In the genomic region with DNA sequence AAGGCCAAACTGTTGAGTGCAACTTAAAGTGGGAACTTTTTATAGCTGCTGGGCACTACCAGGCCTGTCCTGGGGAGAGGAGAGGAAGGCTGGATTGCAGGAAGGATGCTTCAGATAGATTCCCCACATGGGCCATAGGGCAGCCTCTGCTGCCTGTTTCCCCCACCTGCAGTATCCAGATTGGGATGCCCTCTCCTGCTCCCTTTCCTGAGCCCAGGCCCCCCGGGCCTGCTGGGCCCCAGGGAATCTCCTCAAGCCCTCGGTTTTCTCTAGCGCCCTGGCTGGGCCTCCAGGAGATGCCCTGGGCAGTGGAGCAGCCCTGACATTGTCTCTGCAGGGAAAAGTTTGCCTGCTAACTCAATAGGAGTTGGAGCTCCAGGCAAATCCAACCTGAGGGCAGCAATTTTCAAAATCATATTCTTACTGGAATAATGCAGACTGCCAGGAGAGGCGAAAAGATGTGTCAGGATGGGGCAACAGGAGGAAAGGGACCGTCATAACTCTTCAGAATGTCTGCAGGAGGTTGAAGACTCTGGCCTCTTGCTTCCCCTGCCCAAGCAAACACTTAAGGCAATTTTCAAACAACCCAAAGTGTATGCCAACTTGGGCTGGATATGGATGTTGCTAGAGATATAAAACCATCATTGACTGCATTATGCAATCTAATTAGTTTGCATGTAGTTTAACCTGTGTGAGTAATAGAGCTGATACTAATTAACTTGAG, we compare ENCODE assay signal across 2 cellular contexts.
TF ChIP-seq lines count a peak whose summit lies in the region.

No MANE protein-coding gene starts in this region.

TF ChIP-seq in IMR-90, 13 proteins besides CTCF, POLR2A, EP300 and RAD21:
- TF ChIP-seq RCOR1 (IDR thresholded peaks at IDR 0.05; ENCODE audit: insufficient replicate concordance, low read length), result no peak
- TF ChIP-seq FOS (IDR thresholded peaks at IDR 0.05; ENCODE audit: low read depth, low read length), result no peak
- no peak for TF ChIP-seq RFX5 (IDR thresholded peaks at IDR 0.05; ENCODE audit: low read depth, low read length)
- TF ChIP-seq BHLHE40 (IDR thresholded peaks at IDR 0.05; ENCODE audit: low read depth, low read length), result no peak
- no peak for TF ChIP-seq NFE2L2 (IDR thresholded peaks at IDR 0.05; ENCODE audit: low read depth, low read length)
- TF ChIP-seq, protein P1, sequence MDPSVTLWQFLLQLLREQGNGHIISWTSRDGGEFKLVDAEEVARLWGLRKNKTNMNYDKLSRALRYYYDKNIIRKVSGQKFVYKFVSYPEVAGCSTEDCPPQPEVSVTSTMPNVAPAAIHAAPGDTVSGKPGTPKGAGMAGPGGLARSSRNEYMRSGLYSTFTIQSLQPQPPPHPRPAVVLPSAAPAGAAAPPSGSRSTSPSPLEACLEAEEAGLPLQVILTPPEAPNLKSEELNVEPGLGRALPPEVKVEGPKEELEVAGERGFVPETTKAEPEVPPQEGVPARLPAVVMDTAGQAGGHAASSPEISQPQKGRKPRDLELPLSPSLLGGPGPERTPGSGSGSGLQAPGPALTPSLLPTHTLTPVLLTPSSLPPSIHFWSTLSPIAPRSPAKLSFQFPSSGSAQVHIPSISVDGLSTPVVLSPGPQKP (IDR thresholded peaks at IDR 0.05; ENCODE audit: borderline replicate concordance, low read depth, low read length), result no peak
- TF ChIP-seq MAZ (IDR thresholded peaks at IDR 0.05; ENCODE audit: borderline replicate concordance, low read depth, low read length), result no peak
- TF ChIP-seq CHD1 (IDR thresholded peaks at IDR 0.05; ENCODE audit: low read depth, low read length), result no peak
- no peak for TF ChIP-seq CEBPB (IDR thresholded peaks at IDR 0.05; ENCODE audit: low read depth, low read length)
- no peak for TF ChIP-seq SMC3 (IDR thresholded peaks at IDR 0.05; ENCODE audit: low read depth, low read length)
- no peak for TF ChIP-seq MXI1 (IDR thresholded peaks at IDR 0.05; ENCODE audit: borderline replicate concordance, low read depth, low read length)
- TF ChIP-seq, protein P2, sequence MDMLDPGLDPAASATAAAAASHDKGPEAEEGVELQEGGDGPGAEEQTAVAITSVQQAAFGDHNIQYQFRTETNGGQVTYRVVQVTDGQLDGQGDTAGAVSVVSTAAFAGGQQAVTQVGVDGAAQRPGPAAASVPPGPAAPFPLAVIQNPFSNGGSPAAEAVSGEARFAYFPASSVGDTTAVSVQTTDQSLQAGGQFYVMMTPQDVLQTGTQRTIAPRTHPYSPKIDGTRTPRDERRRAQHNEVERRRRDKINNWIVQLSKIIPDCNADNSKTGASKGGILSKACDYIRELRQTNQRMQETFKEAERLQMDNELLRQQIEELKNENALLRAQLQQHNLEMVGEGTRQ (IDR thresholded peaks at IDR 0.05; ENCODE audit: low read depth, low read length), result no peak
- no peak for TF ChIP-seq MAFK (IDR thresholded peaks at IDR 0.05; ENCODE audit: low read depth, low read length)
TF ChIP-seq in IMR-90: peak in this region for 0.

TF ChIP-seq in endothelial cell of umbilical vein, 7 proteins besides CTCF, POLR2A, EP300 and RAD21:
- peak; percentile 23 for TF ChIP-seq POLR2AphosphoS5 (IDR thresholded peaks at IDR 0.05; ENCODE audit: insufficient read depth, low read depth, low read length)
- TF ChIP-seq GATA2 (IDR thresholded peaks at IDR 0.05; ENCODE audit: insufficient read depth, insufficient read length, low read depth, low read length), result no peak
